12 cellular contexts compared by ENCODE assay signal in genomic region chr14:59215353-59215752, GRCh38. TPM values are rescaled to one million over a fixed set of nuclear protein-coding genes. Genes with fewer than 3 reads are reported as not detected.
A peak's percentile ranks its signal among the peaks of the same experiment; 100 is the strongest.
DNase-seq lines count a peak whose midpoint lies in the region; ATAC-seq and TF ChIP-seq lines count a peak whose summit lies in the region.
"Had no signal": no experiment of that assay in that cellular context is flagged by ENCODE, and none has a peak within 500 bp of the region (broad histone marks: within the 10 kb centered on the region; RNA-seq: fewer than 3 reads in every experiment).

No MANE protein-coding gene starts in this region.

- peak; percentile 35 for ATAC-seq in esophagus mucosa
- ATAC-seq in activated naive CD8-positive, alpha-beta T cell treated with anti-CD3 and anti-CD28 coated beads, Interleukin-2, amount 50 U/mL, for 24 hours, result no peak

- TF ChIP-seq CTCF in AG09309 (IDR thresholded peaks at IDR 0.05; ENCODE audit: control insufficient read depth, insufficient read depth, low read depth, low read length, missing control alignments), result no peak

- no peaks in the 10 kb centered on the region for H3K36me3 Mint-ChIP-seq in activated T-cell treated with anti-CD3 and anti-CD28 coated beads, Interleukin-2, amount 50 U/mL, for 24 hours (ENCODE audit: low read depth)
- H3K36me3 Mint-ChIP-seq in activated naive CD8-positive, alpha-beta T cell treated with anti-CD3 and anti-CD28 coated beads, Interleukin-2, amount 50 U/mL, for 24 hours (ENCODE audit: low read depth), result no peaks in the 10 kb centered on the region

- H3K4me1 Mint-ChIP-seq in activated T-cell treated with anti-CD3 and anti-CD28 coated beads, Interleukin-2, amount 50 U/mL, for 24 hours (ENCODE audit: low read depth), result peaks cover 4% of the 10 kb centered on the region
- no peaks in the 10 kb centered on the region for H3K4me1 Mint-ChIP-seq in activated naive CD8-positive, alpha-beta T cell treated with anti-CD3 and anti-CD28 coated beads, Interleukin-2, amount 50 U/mL, for 24 hours

- H3K27me3 Mint-ChIP-seq in activated T-cell treated with anti-CD3 and anti-CD28 coated beads, Interleukin-2, amount 50 U/mL, for 24 hours, result no peaks in the 10 kb centered on the region
- H3K27me3 Mint-ChIP-seq in activated naive CD8-positive, alpha-beta T cell treated with anti-CD3 and anti-CD28 coated beads, Interleukin-2, amount 50 U/mL, for 24 hours, result no peaks in the 10 kb centered on the region

- no peaks in the 10 kb centered on the region for H3K9me3 Mint-ChIP-seq in activated T-cell treated with anti-CD3 and anti-CD28 coated beads, Interleukin-2, amount 50 U/mL, for 24 hours
- no peaks in the 10 kb centered on the region for H3K9me3 Mint-ChIP-seq in activated naive CD8-positive, alpha-beta T cell treated with anti-CD3 and anti-CD28 coated beads, Interleukin-2, amount 50 U/mL, for 24 hours

- H3K4me3 ChIP-seq in AG09309 (ENCODE audit: control insufficient read depth, low read depth, low read length), result no peak overlapping the region
- no peak overlapping the region for H3K4me3 ChIP-seq in MG63
- H3K4me3 ChIP-seq in muscle layer of duodenum (ENCODE audit: low read depth in 1 of 2, low read length in 2 of 2), result no peak overlapping the region
- H3K4me3 ChIP-seq: BLaER1 treated with 17β-estradiol and CSF1 and Interleukin-3, amounts not matched to agents 10 nM and 100 nM had no signal

- H3K9me3 ChIP-seq in MG63 (no peaks in the 10 kb centered on the region), muscle layer of duodenum (ENCODE audit: control insufficient read depth in 1 of 2, low read length in 2 of 2) (no peaks in the 10 kb centered on the region)

- H3K27me3 ChIP-seq in MG63, result no peaks in the 10 kb centered on the region
- no peaks in the 10 kb centered on the region for H3K27me3 ChIP-seq in muscle layer of duodenum (ENCODE audit: low read depth, low read length)
- H3K27me3 ChIP-seq: BLaER1 treated with 17β-estradiol and CSF1 and Interleukin-3, amounts not matched to agents 10 nM and 100 nM had no signal

- H3K36me3 ChIP-seq in MG63 (no peaks in the 10 kb centered on the region), muscle layer of duodenum (ENCODE audit: control insufficient read depth in 1 of 2, insufficient read depth in 2 of 2, low read length in 2 of 2) (no peaks in the 10 kb centered on the region)
- H3K36me3 ChIP-seq: BLaER1 treated with 17β-estradiol and CSF1 and Interleukin-3, amounts not matched to agents 10 nM and 100 nM had no signal

- H3K4me1 ChIP-seq in muscle layer of duodenum (ENCODE audit: control insufficient read depth in 1 of 2, insufficient read depth in 2 of 2, low read length in 2 of 2), result peaks cover 8 to 85% of the 10 kb centered on the region in 2 donors

- no peak overlapping the region for H3K4me3 Mint-ChIP-seq in activated T-cell treated with anti-CD3 and anti-CD28 coated beads, Interleukin-2, amount 50 U/mL, for 24 hours
- no peak overlapping the region for H3K4me3 Mint-ChIP-seq in activated naive CD8-positive, alpha-beta T cell treated with anti-CD3 and anti-CD28 coated beads, Interleukin-2, amount 50 U/mL, for 24 hours

- H3K27ac Mint-ChIP-seq in activated T-cell treated with anti-CD3 and anti-CD28 coated beads, Interleukin-2, amount 50 U/mL, for 24 hours, result no peak overlapping the region
- H3K27ac Mint-ChIP-seq in activated naive CD8-positive, alpha-beta T cell treated with anti-CD3 and anti-CD28 coated beads, Interleukin-2, amount 50 U/mL, for 24 hours, result no peak overlapping the region

- H3K27ac ChIP-seq in muscle layer of duodenum (ENCODE audit: low read length), result peak overlapping the region; percentile 70
- H3K27ac ChIP-seq: BLaER1 treated with 17β-estradiol and CSF1 and Interleukin-3, amounts not matched to agents 10 nM and 100 nM had no signal

- DNase-seq in AG09309 (ENCODE audit: low read depth), result peak; percentile 54
- DNase-seq in MG63, result peak; percentile 72
- DNase-seq in activated T-cell treated with anti-CD3 and anti-CD28 coated beads, Interleukin-2, amount 50 U/mL, for 24 hours, result no peak
- no peak for DNase-seq in dermis blood vessel endothelial cell
- no peak for DNase-seq in COR-L47 (lab: John Stamatoyannopoulos, UW)
- no peak for DNase-seq in activated naive CD8-positive, alpha-beta T cell treated with anti-CD3 and anti-CD28 coated beads, Interleukin-2, amount 50 U/mL, for 24 hours
- DNase-seq: activated CD8-positive, alpha-beta memory T cell treated with anti-CD3 and anti-CD28 coated beads for 24 hours; GOT3; NCI-H1930 had no signal

RNA-seq across cellular contexts. Expression of gene DAAM1, which starts 26.9 kb away (rescaled TPM):
- 1.3 and 5.2 TPM in 2 replicates for total RNA-seq in MG63 (2014; rRNA removed; shearing (Covaris generic); ENCODE audit: low replicate concordance)
- total RNA-seq in esophagus mucosa, result 67.4 TPM
- total RNA-seq in dermis blood vessel endothelial cell, result 32.0 and 65.3 TPM in 2 replicates

Comparison
In these comparisons a context has a peak if more than half of its experiments do, and no peak if none do; other contexts are left out.
1. DNase-seq: peak in AG09309 (single experiment) and MG63 (single experiment); none in activated T-cell treated with anti-CD3 and anti-CD28 coated beads, Interleukin-2, amount 50 U/mL, for 24 hours (single experiment), dermis blood vessel endothelial cell (single experiment), COR-L47 (single experiment) and activated naive CD8-positive, alpha-beta T cell treated with anti-CD3 and anti-CD28 coated beads, Interleukin-2, amount 50 U/mL, for 24 hours (single experiment).